In genomic region chr11:92340839-92341238, GRCh38 we compare ENCODE assay signal across 10 cellular contexts.
DNase-seq lines count a peak whose midpoint lies in the region; ATAC-seq, FAIRE-seq and TF ChIP-seq lines count a peak whose summit lies in the region.
"Had no signal": no experiment of that assay in that cellular context is flagged by ENCODE, and none has a peak within 500 bp of the region (broad histone marks: within the 10 kb centered on the region; RNA-seq: fewer than 3 reads in every experiment).

No MANE protein-coding gene starts in this region.

- no peak for FAIRE-seq in GM12878 (lab: Jason Lieb, UNC)
- FAIRE-seq: A204.1 had no signal

- H3K27me3 ChIP-seq in GM12878 (replicated peaks in 1 of 2; ENCODE audit: control insufficient read depth in 2 of 2, insufficient read depth in 2 of 2, low read length in 1 of 2), result no peaks in the 10 kb centered on the region

- no peaks in the 10 kb centered on the region for H3K9me3 Mint-ChIP-seq in neural crest cell

- H3K79me2 ChIP-seq in GM12878 (ENCODE audit: control insufficient read depth, insufficient read depth, low read length), result no peaks in the 10 kb centered on the region

- peaks cover 2% of the 10 kb centered on the region for H3K36me3 Mint-ChIP-seq in neural crest cell (ENCODE audit: low read depth)

- no peak overlapping the region for H2AFZ ChIP-seq in GM12878 (ENCODE audit: control insufficient read depth, low read depth, low read length)

- H3K9me3 ChIP-seq in GM12878 (replicated peaks; ENCODE audit: control insufficient read depth, insufficient read depth, low read length), result no peaks in the 10 kb centered on the region

- POLR2A ChIA-PET in GM12878 (lab: Charles Lee), result no interaction called here

- H3K4me3 ChIP-seq in GM12878, result no peak overlapping the region

- H3K27ac ChIP-seq in GM12878 (ENCODE audit: control insufficient read depth, insufficient read depth), result no peak overlapping the region

- H3K9ac ChIP-seq in GM12878 (ENCODE audit: control insufficient read depth, insufficient read depth, low read length), result no peak overlapping the region

- RAD21 ChIA-PET in GM12878 (lab: Charles Lee; ENCODE audit: unreplicated experiment), result interaction anchor here (1.0 kb wide), 1 partner anchor 309 kb away, joined by 3 read pairs; no protein-coding TSS in a partner anchor

- no peaks in the 10 kb centered on the region for H3K4me1 Mint-ChIP-seq in neural crest cell

- SMC1A ChIA-PET in GM12878 (lab: Charles Lee; ENCODE audit: uncharacterized antibody, unreplicated experiment), result interaction anchor here (1.3 kb wide), 1 partner anchor 546 kb away, joined by 5 read pairs; no protein-coding TSS in a partner anchor

- in situ Hi-C loops in GM12878 (cut with MboI), result no loop called here

- no peak overlapping the region for H3K4me3 Mint-ChIP-seq in neural crest cell

- no peaks in the 10 kb centered on the region for H3K4me1 ChIP-seq in GM12878 (ENCODE audit: control insufficient read depth, insufficient read depth, low read length)

- intact Hi-C loops in GM12878 (cut with micrococcal nuclease; ENCODE audit: unreplicated experiment), result loop anchor here (5.0 to 10.0 kb wide), 3 partner anchors 201 to 546 kb away; no protein-coding TSS in a partner anchor

- TF ChIP-seq RAD21 in GM12878 (IDR thresholded peaks at IDR 0.05; ENCODE audit: insufficient read depth, low read depth, low read length), result peak; percentile 31; the same call in 1 of the 2 replicates

- DNase-seq in NCI-H146 (lab: John Stamatoyannopoulos, UW) (peak; percentile 4), NCI-H146 treated with DMSO at 0.1 percent for 48 hours (lab: John Stamatoyannopoulos, UW; ENCODE audit: unreplicated experiment) (no peak), GM12878 (ENCODE audit: low read depth, low spot score) (no peak), neural crest cell (ENCODE audit: low read depth, low spot score) (no peak), superior temporal gyrus (ENCODE audit: extremely low spot score) (no peak), NCI-H345 treated with DMSO at 0.1 percent for 48 hours (lab: John Stamatoyannopoulos, UW; ENCODE audit: unreplicated experiment) (no peak)
- DNase-seq: effector CD8-positive, alpha-beta T cell had no signal

- BruUV-seq in GM12878 (replicated peaks; lab: Mats Ljungman, UMichigan), result no TSS peak

- no peak for TF ChIP-seq POLR2A in GM12878 (IDR thresholded peaks at IDR 0.05; ENCODE audit: low read depth, low read length)

- H3K36me3 ChIP-seq in GM12878 (ENCODE audit: control insufficient read depth in 2 of 2, insufficient read depth in 2 of 2, low read length in 1 of 2), result no peaks in the 10 kb centered on the region

- no peaks in the 10 kb centered on the region for H3K27me3 Mint-ChIP-seq in neural crest cell (ENCODE audit: low read depth)

- TF ChIP-seq CTCF in GM12878 (IDR thresholded peaks at IDR 0.05 in 2 of 3, conservative IDR thresholded peaks at IDR 0.05 in 1 of 3; ENCODE audit: control insufficient read depth in 2 of 3, extremely low read depth in 1 of 3, insufficient read depth in 1 of 3, low read depth in 3 of 3, low read length in 3 of 3) (peak; percentile 38 to 57 (median 45); a peak in 5 of 6 replicates), neural crest cell (conservative IDR thresholded peaks at IDR 0.05) (peak; percentile 42)

- no peak overlapping the region for H3K27ac Mint-ChIP-seq in neural crest cell (ENCODE audit: unreplicated experiment)

- WGBS in GM12878 (ENCODE audit: insufficient coverage, insufficient replicate concordance, low lambda C conversion rate, missing lambda C conversion rate), result 33% methylated on average over 6 of the region's 6 CpGs

- CTCF ChIA-PET in GM12878 (lab: Yijun Ruan, JAX), result interaction anchor here (0.6 to 1.9 kb wide), 8 partner anchors 9 to 884 kb away, joined by 3 to 12 read pairs (median 4); no protein-coding TSS in a partner anchor

- peak; percentile 50 for ATAC-seq in HG03521 (IDR thresholded peaks at IDR 0.05; ENCODE audit: unreplicated experiment)
- peak; percentile 85 for ATAC-seq in GM12878
- no peak for ATAC-seq in GM18520 (IDR thresholded peaks at IDR 0.05; ENCODE audit: unreplicated experiment)

- TF ChIP-seq EP300 in GM12878 (IDR thresholded peaks at IDR 0.05; ENCODE audit: borderline replicate concordance in 1 of 2, control insufficient read depth in 1 of 2, low read depth in 2 of 2, low read length in 2 of 2), result no peak

- H4K20me1 ChIP-seq in GM12878 (ENCODE audit: control insufficient read depth, insufficient read depth), result no peaks in the 10 kb centered on the region

- H3K4me2 ChIP-seq in GM12878 (ENCODE audit: control insufficient read depth, insufficient read depth), result no peak overlapping the region

TF ChIP-seq in GM12878, 131 proteins besides CTCF, POLR2A, EP300 and RAD21:
- TF ChIP-seq SMC3 (IDR thresholded peaks at IDR 0.05; ENCODE audit: borderline replicate concordance, low read length) (peak; percentile 21; the same call in 1 of the 2 replicates), PAX8 (IDR thresholded peaks at IDR 0.05) (no peak)
